Comparison of ENCODE assay signal across 9 cellular contexts in the genomic region with DNA sequence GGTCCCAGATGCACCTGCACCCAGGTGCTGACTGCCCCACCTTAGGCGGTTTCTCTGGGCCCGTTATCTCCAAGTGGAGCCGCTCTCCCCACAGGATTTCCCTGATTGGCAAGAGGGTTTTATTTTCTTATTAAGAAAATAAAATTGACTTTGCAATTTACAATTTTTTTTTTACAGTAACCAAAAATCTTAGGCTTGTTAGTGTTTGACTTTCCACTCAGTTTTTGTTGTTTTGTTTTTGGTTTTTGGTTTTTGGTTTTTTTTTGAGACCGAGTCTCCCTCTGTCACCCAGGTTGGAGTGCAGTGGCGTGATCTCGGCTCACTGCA. TPM values are rescaled to one million over a fixed set of nuclear protein-coding genes. Genes with fewer than 3 reads are reported as not detected.
DNase-seq lines count a peak whose midpoint lies in the region; ATAC-seq and TF ChIP-seq lines count a peak whose summit lies in the region.
"Had no signal": no experiment of that assay in that cellular context is flagged by ENCODE, and none has a peak within 500 bp of the region (broad histone marks: within the 10 kb centered on the region; RNA-seq: fewer than 3 reads in every experiment).

No MANE protein-coding gene starts in this region.

- peak overlapping the region; percentile 79 for H3K4me3 Mint-ChIP-seq in activated naive CD4-positive, alpha-beta T cell treated with anti-CD3 and anti-CD28 coated beads, Interleukin-2, amount 50 U/mL, for 24 hours

- no peak for TF ChIP-seq CTCF in breast epithelium (IDR thresholded peaks at IDR 0.05)
- no peak for TF ChIP-seq CTCF in upper lobe of left lung (IDR thresholded peaks at IDR 0.05)

- H3K27me3 ChIP-seq in breast epithelium (peaks cover 0 to 4% of the 10 kb centered on the region in 2 donors), mucosa of rectum (ENCODE audit: control insufficient read depth in 2 of 2, insufficient read depth in 2 of 2, low read length in 2 of 2) (no peaks in the 10 kb centered on the region), upper lobe of left lung (no peaks in the 10 kb centered on the region)

- H3K9me3 ChIP-seq in breast epithelium = no peaks in the 10 kb centered on the region
- no peaks in the 10 kb centered on the region for H3K9me3 ChIP-seq in mucosa of rectum (ENCODE audit: control insufficient read depth in 2 of 2, low read length in 2 of 2)
- H3K9me3 ChIP-seq in upper lobe of left lung = no peaks in the 10 kb centered on the region

- no peak overlapping the region for H3K9ac ChIP-seq in mucosa of rectum (ENCODE audit: low read depth in 1 of 2, low read length in 2 of 2)

- H3K36me3 ChIP-seq in breast epithelium (no peaks in the 10 kb centered on the region), mucosa of rectum (ENCODE audit: control insufficient read depth in 2 of 2, insufficient read depth in 2 of 2, low read length in 2 of 2) (peaks cover 0 to 6% of the 10 kb centered on the region in 2 donors), upper lobe of left lung (peaks cover 0 to 7% (median 3%) of the 10 kb centered on the region in 4 donors)

- ATAC-seq in upper lobe of left lung (ENCODE audit: low FRiP score in 2 of 2) (no peak), HG03095 (IDR thresholded peaks at IDR 0.05; ENCODE audit: unreplicated experiment) (no peak), HG03280 (IDR thresholded peaks at IDR 0.05; ENCODE audit: unreplicated experiment) (no peak)

- H3K4me3 ChIP-seq in breast epithelium (peak overlapping the region; percentile 82 to 89 (median 86)), mucosa of rectum (ENCODE audit: low read length in 2 of 2) (peak overlapping the region; percentile 57 to 72), upper lobe of left lung (peak overlapping the region; percentile 63 to 90 (median 75))

- H3K27me3 Mint-ChIP-seq in activated naive CD4-positive, alpha-beta T cell treated with anti-CD3 and anti-CD28 coated beads, Interleukin-2, amount 50 U/mL, for 24 hours = no peaks in the 10 kb centered on the region

- H3K36me3 Mint-ChIP-seq in activated naive CD4-positive, alpha-beta T cell treated with anti-CD3 and anti-CD28 coated beads, Interleukin-2, amount 50 U/mL, for 24 hours = no peaks in the 10 kb centered on the region

- H3K27ac Mint-ChIP-seq in activated naive CD4-positive, alpha-beta T cell treated with anti-CD3 and anti-CD28 coated beads, Interleukin-2, amount 50 U/mL, for 24 hours = no peak overlapping the region

- H3K4me1 ChIP-seq in breast epithelium = no peaks in the 10 kb centered on the region
- peaks cover 5 to 9% of the 10 kb centered on the region in 2 donors for H3K4me1 ChIP-seq in mucosa of rectum (ENCODE audit: control insufficient read depth in 2 of 2, insufficient read depth in 2 of 2, low read length in 2 of 2)
- peaks cover 11 to 34% (median 20%) of the 10 kb centered on the region in 4 donors for H3K4me1 ChIP-seq in upper lobe of left lung

- TF ChIP-seq POLR2A in breast epithelium (IDR thresholded peaks at IDR 0.05) (no peak), upper lobe of left lung (IDR thresholded peaks at IDR 0.05) (no peak)

- DNase-seq in activated naive CD4-positive, alpha-beta T cell (lab: John Stamatoyannopoulos, UW) = no peak
- DNase-seq in breast epithelium (ENCODE audit: low spot score in 2 of 2) = no peak
- DNase-seq in upper lobe of left lung = no peak
- no peak for DNase-seq in medulla oblongata (ENCODE audit: extremely low spot score)

- no peaks in the 10 kb centered on the region for H3K9me3 Mint-ChIP-seq in activated naive CD4-positive, alpha-beta T cell treated with anti-CD3 and anti-CD28 coated beads, Interleukin-2, amount 50 U/mL, for 24 hours

- peaks cover 33% of the 10 kb centered on the region for H3K4me1 Mint-ChIP-seq in activated naive CD4-positive, alpha-beta T cell treated with anti-CD3 and anti-CD28 coated beads, Interleukin-2, amount 50 U/mL, for 24 hours

- TF ChIP-seq EP300 in upper lobe of left lung (IDR thresholded peaks at IDR 0.05) = no peak

- 39 to 41% methylated on average over 6 of the region's 6 CpGs for WGBS in upper lobe of left lung, 2 donors

- intact Hi-C loops in breast epithelium (cut with DNase I; ENCODE audit: low total_unique reads) = no loop called here

- H3K27ac ChIP-seq in breast epithelium (peak overlapping the region in 1 of 2 donors; percentile 64), mucosa of rectum (ENCODE audit: low read depth in 2 of 2, low read length in 2 of 2) (no peak overlapping the region), upper lobe of left lung (peak overlapping the region in 3 of 4 donors; percentile 68 to 82 (median 78))

RNA-seq across cellular contexts. Expression of gene CCDC27, which starts 4.8 kb away (rescaled TPM):
- total RNA-seq in breast epithelium (not detected), upper lobe of left lung (not detected)
- total RNA-seq: NCI-H460 had no signal

RNA-seq across cellular contexts. Expression of gene SMIM1, which starts 25.1 kb away (rescaled TPM):
- total RNA-seq in breast epithelium (1 to 10 TPM; 1.3 to 4.7 (median 4.6) TPM), upper lobe of left lung (10 to 100 TPM in 4 of 6 donors, 1 to 10 TPM in 2; 2.8 to 20.8 (median 13.5) TPM)
- total RNA-seq: NCI-H460 had no signal

RNA-seq across cellular contexts. Expression of gene LRRC47, which starts 48.8 kb away (rescaled TPM):
- total RNA-seq in breast epithelium (10 to 100 TPM; 31.5 to 34.2 (median 34.2) TPM), upper lobe of left lung (10 to 100 TPM; 30.3 to 63.9 (median 39.3) TPM)

Comparison
In these comparisons a context has a peak if more than half of its experiments do, and no peak if none do; other contexts are left out.
1. H3K27ac ChIP-seq: peak in upper lobe of left lung (3 of 4); none in mucosa of rectum (0 of 2).
2. Peak in every context shown above with its lines, with median percentiles within 50 percentile points of each other: H3K4me3 ChIP-seq.